24 cellular contexts compared by ENCODE assay signal in genomic region chr11:76795285-76795935, GRCh38. TPM values are rescaled to one million over a fixed set of nuclear protein-coding genes. Genes with fewer than 3 reads are reported as not detected.
DNase-seq lines count a peak whose midpoint lies in the region; ATAC-seq, FAIRE-seq and TF ChIP-seq lines count a peak whose summit lies in the region.
"Had no signal": no experiment of that assay in that cellular context is flagged by ENCODE, and none has a peak within 500 bp of the region (broad histone marks: within the 10 kb centered on the region; RNA-seq: fewer than 3 reads in every experiment).

No MANE protein-coding gene starts in this region.

- in situ Hi-C loops in mammary epithelial cell (cut with MboI; ENCODE audit: low sequenced_read_pairs in 2 of 2), result loop anchor here (5.0 kb wide), 1 partner anchor 58 kb away; no protein-coding TSS in a partner anchor

- no peak overlapping the region for H3K4me2 ChIP-seq in mammary epithelial cell (ENCODE audit: insufficient read depth, low read depth, low read length)

- no peak overlapping the region for H3K4me3 Mint-ChIP-seq in MCF 10A (ENCODE audit: unreplicated experiment)
- H3K4me3 Mint-ChIP-seq in endodermal cell, result no peak overlapping the region
- H3K4me3 Mint-ChIP-seq: activated T-cell treated with anti-CD3 and anti-CD28 coated beads, Interleukin-2, amount 50 U/mL, for 24 hours; T-cell had no signal

- H3K9me3 Mint-ChIP-seq in MCF 10A (ENCODE audit: unreplicated experiment) (no peaks in the 10 kb centered on the region), endodermal cell (peaks cover 26% of the 10 kb centered on the region)
- H3K9me3 Mint-ChIP-seq: activated T-cell treated with anti-CD3 and anti-CD28 coated beads, Interleukin-2, amount 50 U/mL, for 24 hours; T-cell had no signal

- H3K4me1 ChIP-seq in mammary epithelial cell (ENCODE audit: insufficient read depth, low read length) (peaks cover 42% of the 10 kb centered on the region), endodermal cell (ENCODE audit: control insufficient read depth, insufficient read depth, low read length) (peaks cover 30% of the 10 kb centered on the region), small intestine (ENCODE audit: control insufficient read depth in 2 of 2, insufficient read depth in 1 of 2, low read depth in 1 of 2, low read length in 1 of 2) (peaks cover 0 to 16% of the 10 kb centered on the region in 2 donors), pancreas (peaks cover 0 to 10% (median 9%) of the 10 kb centered on the region in 3 donors), esophagus muscularis mucosa (peaks cover 22 to 46% (median 31%) of the 10 kb centered on the region in 4 donors)

- H3K9me3 ChIP-seq in mammary epithelial cell (replicated peaks; ENCODE audit: insufficient read depth, low read length) (no peaks in the 10 kb centered on the region), endodermal cell (ENCODE audit: control insufficient read depth, low read length) (peaks cover 27% of the 10 kb centered on the region), small intestine (ENCODE audit: control insufficient read depth, low read depth) (no peaks in the 10 kb centered on the region), pancreas (no peaks in the 10 kb centered on the region), esophagus muscularis mucosa (no peaks in the 10 kb centered on the region)
- H3K9me3 ChIP-seq: Peyer's patch, SJSA1 had no signal

- H3K9ac ChIP-seq in mammary epithelial cell (ENCODE audit: insufficient read depth, low read length) (no peak overlapping the region), endodermal cell (ENCODE audit: extremely low read depth, low read length, poor library complexity, severe bottlenecking) (no peak overlapping the region)
- H3K9ac ChIP-seq: BLaER1 treated with 17β-estradiol and CSF1 and Interleukin-3, amounts not matched to agents 10 nM and 100 nM had no signal

- H2AFZ ChIP-seq in mammary epithelial cell (ENCODE audit: low read depth, low read length), result no peak overlapping the region

- H3K36me3 ChIP-seq in mammary epithelial cell (ENCODE audit: insufficient read depth, low read length) (peaks cover 4% of the 10 kb centered on the region), endodermal cell (ENCODE audit: control insufficient read depth, insufficient read depth, low read length) (peaks cover 93% of the 10 kb centered on the region), small intestine (ENCODE audit: control insufficient read depth in 2 of 2, insufficient read depth in 2 of 2, low read length in 2 of 2) (peaks cover 0 to 2% of the 10 kb centered on the region in 2 donors), pancreas (no peaks in the 10 kb centered on the region), esophagus muscularis mucosa (peaks cover 6 to 24% (median 17%) of the 10 kb centered on the region in 4 donors)

- WGBS in mammary epithelial cell (ENCODE audit: low coverage, missing lambda C conversion rate), result 73% methylated on average over 11 of the region's 21 CpGs
- WGBS in endodermal cell (ENCODE audit: insufficient coverage in 1 of 2, insufficient read length in 1 of 2), 2 experiments, result 94 to 95% methylated on average over 11 to 21 of the region's 21 CpGs
- 78 to 86% (median 85%) methylated on average over 21 of the region's 21 CpGs for WGBS in small intestine, 3 donors
- WGBS in pancreas, 2 donors, result 90 to 93% methylated on average over 21 of the region's 21 CpGs
- 91% methylated on average over 10 of the region's 21 CpGs for WGBS in esophagus muscularis mucosa

- no peak for ATAC-seq in pancreas
- ATAC-seq: activated CD4-positive, CD25-positive, alpha-beta regulatory T cell treated with anti-CD3 and anti-CD28 coated beads, Interleukin-2, amount 50 U/mL, for 24 hours; foreskin keratinocyte; T-cell had no signal

- CTCF ChIA-PET in MCF 10A (lab: Yijun Ruan, JAX), result interaction anchor here (1.0 to 6.5 kb wide), 5 partner anchors 14 to 125 kb away, joined by 3 to 47 read pairs (median 3); no protein-coding TSS in a partner anchor
- CTCF ChIA-PET in mammary epithelial cell (lab: Charles Lee; ENCODE audit: low non-redundant PET), result no interaction called here

- no peak for TF ChIP-seq EP300 in esophagus muscularis mucosa (IDR thresholded peaks at IDR 0.05)

- H3K27me3 Mint-ChIP-seq in MCF 10A (ENCODE audit: insufficient read depth, unreplicated experiment) (no peaks in the 10 kb centered on the region), endodermal cell (ENCODE audit: insufficient read depth) (no peaks in the 10 kb centered on the region)

- intact Hi-C loops in MCF 10A (cut with micrococcal nuclease), result no loop called here
- intact Hi-C loops in mammary epithelial cell (cut with micrococcal nuclease), result no loop called here
- intact Hi-C loops in pancreas (cut with DNase I), result loop anchor here in 2 of 3 donors (5.0 kb wide), 1 partner anchor 58 kb away; no protein-coding TSS in a partner anchor
- intact Hi-C loops in esophagus muscularis mucosa (cut with DNase I), result no loop called here

- peaks cover 10% of the 10 kb centered on the region for H4K20me1 ChIP-seq in mammary epithelial cell (ENCODE audit: insufficient read depth, low read length)

- no TSS peak for BruUV-seq in MCF 10A (replicated peaks; lab: Mats Ljungman, UMichigan)
- no TSS peak for BruUV-seq in mammary epithelial cell (replicated peaks; lab: Mats Ljungman, UMichigan)

- TF ChIP-seq CTCF in MCF 10A (IDR thresholded peaks at IDR 0.05; ENCODE audit: unreplicated experiment) (no peak), mammary epithelial cell (conservative IDR thresholded peaks at IDR 0.05 in 1 of 2, IDR thresholded peaks at IDR 0.05 in 1 of 2; ENCODE audit: extremely low read depth in 1 of 2, insufficient read depth in 1 of 2, low read depth in 1 of 2, low read length in 2 of 2) (no peak), endodermal cell (conservative IDR thresholded peaks at IDR 0.05) (no peak), pancreas (IDR thresholded peaks at IDR 0.05) (no peak), esophagus muscularis mucosa (IDR thresholded peaks at IDR 0.05) (no peak)

- POLR2A ChIA-PET in MCF 10A (lab: Yijun Ruan, JAX), result no interaction called here

- no peak overlapping the region for H3K4me3 ChIP-seq in mammary epithelial cell (replicated peaks in 1 of 3; ENCODE audit: insufficient read depth in 1 of 3, low read depth in 2 of 3, low read length in 3 of 3)
- H3K4me3 ChIP-seq in endodermal cell (ENCODE audit: low read length), result no peak overlapping the region
- no peak overlapping the region for H3K4me3 ChIP-seq in small intestine (ENCODE audit: low read depth in 1 of 2, low read length in 2 of 2)
- H3K4me3 ChIP-seq in pancreas, result no peak overlapping the region
- H3K4me3 ChIP-seq in esophagus muscularis mucosa, result no peak overlapping the region
- H3K4me3 ChIP-seq: BLaER1 treated with 17β-estradiol and CSF1 and Interleukin-3, amounts not matched to agents 10 nM and 100 nM; lung; Peyer's patch; SJSA1 had no signal

- peaks cover 86% of the 10 kb centered on the region for H3K79me2 ChIP-seq in mammary epithelial cell (ENCODE audit: insufficient read depth, low read length)

- H3K27ac Mint-ChIP-seq in MCF 10A (ENCODE audit: low read depth, unreplicated experiment), result peak overlapping the region; percentile 89
- peak overlapping the region; percentile 69 for H3K27ac Mint-ChIP-seq in endodermal cell
- H3K27ac Mint-ChIP-seq: activated T-cell treated with anti-CD3 and anti-CD28 coated beads, Interleukin-2, amount 50 U/mL, for 24 hours; T-cell had no signal

- peaks cover 37% of the 10 kb centered on the region for H3K36me3 Mint-ChIP-seq in MCF 10A (ENCODE audit: insufficient read depth, unreplicated experiment)
- H3K36me3 Mint-ChIP-seq in endodermal cell (ENCODE audit: low read depth), result peaks cover 66% of the 10 kb centered on the region
- H3K36me3 Mint-ChIP-seq: T-cell had no signal

- FAIRE-seq in small intestine (lab: Jason Lieb, UNC) (no peak), pancreas (lab: Jason Lieb, UNC) (no peak)
- FAIRE-seq: kidney had no signal

- H3K27me3 ChIP-seq in mammary epithelial cell (ENCODE audit: insufficient read depth, low read length) (no peaks in the 10 kb centered on the region), endodermal cell (ENCODE audit: control insufficient read depth, insufficient read depth, low read length, poor library complexity, severe bottlenecking) (no peaks in the 10 kb centered on the region), small intestine (ENCODE audit: control insufficient read depth in 2 of 2, insufficient read depth in 2 of 2, low read length in 2 of 2) (no peaks in the 10 kb centered on the region), pancreas (no peaks in the 10 kb centered on the region), esophagus muscularis mucosa (no peaks in the 10 kb centered on the region)
- H3K27me3 ChIP-seq: BLaER1 treated with 17β-estradiol and CSF1 and Interleukin-3, amounts not matched to agents 10 nM and 100 nM; brain microvascular endothelial cell; foreskin keratinocyte; Peyer's patch; SJSA1 had no signal

- no peak for TF ChIP-seq POLR2A in esophagus muscularis mucosa (IDR thresholded peaks at IDR 0.05; ENCODE audit: low read depth)

- H3K4me1 Mint-ChIP-seq in MCF 10A (ENCODE audit: insufficient read depth, unreplicated experiment) (peaks cover 43% of the 10 kb centered on the region), endodermal cell (peaks cover 68% of the 10 kb centered on the region)

- dilution Hi-C loops in mammary epithelial cell (cut with HindIII; ENCODE audit: low sequenced_read_pairs), result loop anchor here (5.0 kb wide), 3 partner anchors 33 to 127 kb away; no protein-coding TSS in a partner anchor

- no peak for DNase-seq in MCF 10A (ENCODE audit: unreplicated experiment)
- no peak for DNase-seq in mammary epithelial cell
- DNase-seq in endodermal cell, result peak; percentile 41
- DNase-seq in small intestine, result no peak
- DNase-seq in globus pallidus (ENCODE audit: low spot score), result no peak
- no peak for DNase-seq in NCI-H510A (lab: John Stamatoyannopoulos, UW)
- no peak for DNase-seq in pancreas
- no peak for DNase-seq in esophagus muscularis mucosa (ENCODE audit: extremely low spot score)
- DNase-seq: activated T-cell treated with anti-CD3 and anti-CD28 coated beads, Interleukin-2, amount 50 U/mL, for 24 hours; brain microvascular endothelial cell; DMS79 treated with DMSO at 0.1 percent for 48 hours; effector CD4-positive, alpha-beta T cell; foreskin keratinocyte; GOT3; KG1; kidney; NCI-H524 treated with DMSO at 0.1 percent for 48 hours; nucleus accumbens; T-cell had no signal

- H3K27ac ChIP-seq in mammary epithelial cell (ENCODE audit: insufficient read depth, low read depth, low read length) (no peak overlapping the region), endodermal cell (ENCODE audit: low read depth, low read length) (no peak overlapping the region), small intestine (ENCODE audit: low read depth in 1 of 2, low read length in 1 of 2) (peak overlapping the region; percentile 0 to 73), pancreas (no peak overlapping the region), esophagus muscularis mucosa (replicated peaks in 1 of 4) (no peak overlapping the region)
- H3K27ac ChIP-seq: brain microvascular endothelial cell, foreskin keratinocyte, SJSA1 had no signal

RNA-seq across cellular contexts. Expression of gene TSKU, which starts 12.3 kb away (rescaled TPM):
- total RNA-seq in MCF 10A (2022) (18.4 and 20.1 TPM in 2 replicates), mammary epithelial cell (10 to 100 TPM; 41.3 to 49.6 TPM), endodermal cell (100 to 1,000 TPM; 105 to 130 TPM), pancreas (10 to 100 TPM in 5 of 6 donors, 1 to 10 TPM in 1; 9.7 to 25.2 (median 12.1) TPM), esophagus muscularis mucosa (10 to 100 TPM; 19.1 to 60.6 (median 47.1) TPM)
- polyA plus RNA-seq in mammary epithelial cell (51.9 TPM), small intestine (10 to 100 TPM; 21.9 to 42.7 (median 22.8) TPM), pancreas (1 to 10 TPM; 2.7 to 5.0 TPM)
- 57.2 TPM for polyA minus RNA-seq in mammary epithelial cell
- polyA plus RNA-seq in endodermal cell (2013, experiment 1 of 2), result 39.1 TPM
- 45.5 TPM for polyA plus RNA-seq in endodermal cell (2013, experiment 2 of 2)

Comparison
In these comparisons a context has a peak if more than half of its experiments do, and no peak if none do; other contexts are left out.
1. H3K27ac ChIP-seq: peak in small intestine (2 of 2); none in mammary epithelial cell (single experiment), endodermal cell (single experiment), pancreas (0 of 4) and esophagus muscularis mucosa (0 of 4).
2. intact Hi-C loops: an anchor here in pancreas (5.0 kb wide); none called in MCF 10A, mammary epithelial cell and esophagus muscularis mucosa.